Comparison of ENCODE assay signal across 18 cellular contexts in genomic region chr21:46665566-46665965, GRCh38. TPM values are rescaled to one million over a fixed set of nuclear protein-coding genes. Genes with fewer than 3 reads are reported as not detected.
A peak's percentile ranks its signal among the peaks of the same experiment; 100 is the strongest.
DNase-seq lines count a peak whose midpoint lies in the region; ATAC-seq and TF ChIP-seq lines count a peak whose summit lies in the region.
"Had no signal": no experiment of that assay in that cellular context is flagged by ENCODE, and none has a peak within 500 bp of the region (broad histone marks: within the 10 kb centered on the region; RNA-seq: fewer than 3 reads in every experiment).

No MANE protein-coding gene starts in this region.

- H3K4me3 Mint-ChIP-seq in activated CD4-positive, alpha-beta T cell treated with anti-CD3 and anti-CD28 coated beads, Interleukin-2, amount 10 ng/mL, durations not matched to agents 24 days and 14 days, result no peak overlapping the region
- H3K4me3 Mint-ChIP-seq in activated CD4-positive, alpha-beta T cell treated with anti-CD3 and anti-CD28 coated beads for 36 hours, result no peak overlapping the region
- H3K4me3 Mint-ChIP-seq in central memory CD8-positive, alpha-beta T cell, result no peak overlapping the region

- no peak overlapping the region for H2AFZ ChIP-seq in osteoblast (ENCODE audit: low read length)
- H2AFZ ChIP-seq: GM23248 had no signal

- H3K36me3 Mint-ChIP-seq in activated CD4-positive, alpha-beta T cell treated with anti-CD3 and anti-CD28 coated beads, Interleukin-2, amount 10 ng/mL, durations not matched to agents 24 days and 14 days (ENCODE audit: low read depth), result peaks cover 11% of the 10 kb centered on the region
- H3K36me3 Mint-ChIP-seq in activated CD4-positive, alpha-beta T cell treated with anti-CD3 and anti-CD28 coated beads for 36 hours (ENCODE audit: low read depth), result peaks cover 16% of the 10 kb centered on the region
- peaks cover 12% of the 10 kb centered on the region for H3K36me3 Mint-ChIP-seq in central memory CD8-positive, alpha-beta T cell (ENCODE audit: insufficient read depth)

- H3K9me3 ChIP-seq in osteoblast (ENCODE audit: low read depth, low read length), result no peaks in the 10 kb centered on the region
- H3K9me3 ChIP-seq: BLaER1 treated with 17β-estradiol and CSF1 and Interleukin-3, amounts not matched to agents 10 nM and 100 nM had no signal

- H3K4me2 ChIP-seq in osteoblast (ENCODE audit: insufficient read depth, low read length), result no peak overlapping the region
- H3K4me2 ChIP-seq: BLaER1 treated with 17β-estradiol and CSF1 and Interleukin-3, amounts not matched to agents 10 nM and 100 nM had no signal

- peaks cover 11% of the 10 kb centered on the region for H3K27me3 ChIP-seq in osteoblast (ENCODE audit: insufficient read depth, low read length)

- peaks cover 7% of the 10 kb centered on the region for H3K4me1 Mint-ChIP-seq in activated CD4-positive, alpha-beta T cell treated with anti-CD3 and anti-CD28 coated beads, Interleukin-2, amount 10 ng/mL, durations not matched to agents 24 days and 14 days
- H3K4me1 Mint-ChIP-seq in activated CD4-positive, alpha-beta T cell treated with anti-CD3 and anti-CD28 coated beads for 36 hours, result peaks cover 11% of the 10 kb centered on the region
- H3K4me1 Mint-ChIP-seq in central memory CD8-positive, alpha-beta T cell, result peaks cover 6% of the 10 kb centered on the region

- DNase-seq in activated CD4-positive, alpha-beta T cell treated with anti-CD3 and anti-CD28 coated beads, Interleukin-2, amount 10 ng/mL, durations not matched to agents 24 days and 14 days, result peak; percentile 47
- DNase-seq in activated CD4-positive, alpha-beta T cell treated with anti-CD3 and anti-CD28 coated beads for 36 hours, result no peak
- peak; percentile 22 for DNase-seq in LHCN-M2 (ENCODE audit: low read depth)
- DNase-seq in central memory CD8-positive, alpha-beta T cell (ENCODE audit: low spot score in 2 of 2), result no peak
- peak; percentile 69 for DNase-seq in osteoblast (ENCODE audit: insufficient read length, low spot score, missing footprints)
- no peak for DNase-seq in activated naive CD4-positive, alpha-beta T cell (lab: John Stamatoyannopoulos, UW)
- DNase-seq in pons (ENCODE audit: low spot score), result no peak
- DNase-seq in amniotic stem cell (lab: John Stamatoyannopoulos, UW), result no peak
- DNase-seq: 8988T, GM23248, KBM-7, NCI-H1092, NCI-H345, NCI-H526 treated with DMSO at 0.1 percent for 48 hours, OCI-M1 had no signal

- no peak for TF ChIP-seq CTCF in osteoblast (IDR thresholded peaks at IDR 0.05; ENCODE audit: extremely low read depth, low read depth, low read length)

- no peaks in the 10 kb centered on the region for H3K9me3 Mint-ChIP-seq in activated CD4-positive, alpha-beta T cell treated with anti-CD3 and anti-CD28 coated beads, Interleukin-2, amount 10 ng/mL, durations not matched to agents 24 days and 14 days
- H3K9me3 Mint-ChIP-seq in activated CD4-positive, alpha-beta T cell treated with anti-CD3 and anti-CD28 coated beads for 36 hours (ENCODE audit: low read depth), result no peaks in the 10 kb centered on the region
- H3K9me3 Mint-ChIP-seq in central memory CD8-positive, alpha-beta T cell, result no peaks in the 10 kb centered on the region

- no peaks in the 10 kb centered on the region for H3K79me2 ChIP-seq in osteoblast (ENCODE audit: insufficient read depth, low read length)

- peaks cover 4% of the 10 kb centered on the region for H4K20me1 ChIP-seq in osteoblast (ENCODE audit: insufficient read depth, low read length)

- no peak overlapping the region for H3K4me3 ChIP-seq in osteoblast (ENCODE audit: insufficient read depth, low read length)
- H3K4me3 ChIP-seq: BLaER1 treated with 17β-estradiol and CSF1 and Interleukin-3, amounts not matched to agents 10 nM and 100 nM; GM23248 had no signal

- no peak overlapping the region for H3K27ac Mint-ChIP-seq in activated CD4-positive, alpha-beta T cell treated with anti-CD3 and anti-CD28 coated beads, Interleukin-2, amount 10 ng/mL, durations not matched to agents 24 days and 14 days
- H3K27ac Mint-ChIP-seq in activated CD4-positive, alpha-beta T cell treated with anti-CD3 and anti-CD28 coated beads for 36 hours, result no peak overlapping the region
- peak overlapping the region; percentile 5 for H3K27ac Mint-ChIP-seq in central memory CD8-positive, alpha-beta T cell (ENCODE audit: low read depth)

- no peak overlapping the region for H3K27ac ChIP-seq in osteoblast (ENCODE audit: low read depth, low read length)
- H3K27ac ChIP-seq: BLaER1 treated with 17β-estradiol and CSF1 and Interleukin-3, amounts not matched to agents 10 nM and 100 nM; GM23248; HL-60; RWPE1 had no signal

- peaks cover 4% of the 10 kb centered on the region for H3K36me3 ChIP-seq in osteoblast (ENCODE audit: insufficient read depth, low read length)

- POLR2A ChIA-PET in activated CD4-positive, alpha-beta T cell treated with anti-CD3 and anti-CD28 coated beads for 36 hours (lab: Charles Lee), result interaction anchor here (0.6 kb wide), 1 partner anchor 84 kb away, joined by 3 read pairs; no protein-coding TSS in a partner anchor

- CTCF ChIA-PET in activated CD4-positive, alpha-beta T cell treated with anti-CD3 and anti-CD28 coated beads for 36 hours (lab: Charles Lee), result interaction anchor here (0.6 to 1.1 kb wide), 3 partner anchors 25 to 398 kb away, joined by 3 to 4 read pairs (median 3); no protein-coding TSS in a partner anchor

- no peak for ATAC-seq in activated CD4-positive, alpha-beta T cell treated with anti-CD3 and anti-CD28 coated beads for 36 hours
- ATAC-seq in central memory CD8-positive, alpha-beta T cell (replicated peaks; ENCODE audit: extremely low read depth, poor library complexity, severe bottlenecking), result no peak

- intact Hi-C loops in activated CD4-positive, alpha-beta T cell treated with anti-CD3 and anti-CD28 coated beads, Interleukin-2, amount 10 ng/mL, durations not matched to agents 24 days and 14 days (cut with micrococcal nuclease), result no loop called here
- intact Hi-C loops in activated CD4-positive, alpha-beta T cell treated with anti-CD3 and anti-CD28 coated beads for 36 hours (cut with DNase I, micrococcal nuclease), result no loop called here

- H3K4me1 ChIP-seq in osteoblast (ENCODE audit: insufficient read depth, low read length), result peaks cover 3% of the 10 kb centered on the region

- H3K27me3 Mint-ChIP-seq in activated CD4-positive, alpha-beta T cell treated with anti-CD3 and anti-CD28 coated beads, Interleukin-2, amount 10 ng/mL, durations not matched to agents 24 days and 14 days, result peaks cover 13% of the 10 kb centered on the region
- H3K27me3 Mint-ChIP-seq in activated CD4-positive, alpha-beta T cell treated with anti-CD3 and anti-CD28 coated beads for 36 hours, result no peaks in the 10 kb centered on the region
- peaks cover 9% of the 10 kb centered on the region for H3K27me3 Mint-ChIP-seq in central memory CD8-positive, alpha-beta T cell

RNA-seq across cellular contexts. Expression of gene PRMT2, which starts 30.1 kb away (rescaled TPM):
- total RNA-seq in activated CD4-positive, alpha-beta T cell treated with anti-CD3 and anti-CD28 coated beads, Interleukin-2, amount 10 ng/mL, durations not matched to agents 24 days and 14 days, result 56.7 and 59.4 TPM in 2 replicates
- total RNA-seq in activated CD4-positive, alpha-beta T cell treated with anti-CD3 and anti-CD28 coated beads for 36 hours, result 10 to 100 TPM; 60.9 to 74.1 TPM
- 144 and 150 TPM in 2 replicates for total RNA-seq in LHCN-M2 (2014; rRNA removed)
- 167 TPM for polyA plus RNA-seq in LHCN-M2 (2012)
- 134 and 136 TPM in 2 replicates for total RNA-seq in osteoblast

Comparison
In these comparisons a context has a peak if more than half of its experiments do, and no peak if none do; other contexts are left out.
1. DNase-seq: peak in activated CD4-positive, alpha-beta T cell treated with anti-CD3 and anti-CD28 coated beads, Interleukin-2, amount 10 ng/mL, durations not matched to agents 24 days and 14 days (single experiment), LHCN-M2 (single experiment) and osteoblast (single experiment); none in activated CD4-positive, alpha-beta T cell treated with anti-CD3 and anti-CD28 coated beads for 36 hours (single experiment), central memory CD8-positive, alpha-beta T cell (0 of 2), activated naive CD4-positive, alpha-beta T cell (0 of 4), pons (single experiment) and amniotic stem cell (single experiment).